8 cellular contexts compared by ENCODE assay signal in the genomic region with DNA sequence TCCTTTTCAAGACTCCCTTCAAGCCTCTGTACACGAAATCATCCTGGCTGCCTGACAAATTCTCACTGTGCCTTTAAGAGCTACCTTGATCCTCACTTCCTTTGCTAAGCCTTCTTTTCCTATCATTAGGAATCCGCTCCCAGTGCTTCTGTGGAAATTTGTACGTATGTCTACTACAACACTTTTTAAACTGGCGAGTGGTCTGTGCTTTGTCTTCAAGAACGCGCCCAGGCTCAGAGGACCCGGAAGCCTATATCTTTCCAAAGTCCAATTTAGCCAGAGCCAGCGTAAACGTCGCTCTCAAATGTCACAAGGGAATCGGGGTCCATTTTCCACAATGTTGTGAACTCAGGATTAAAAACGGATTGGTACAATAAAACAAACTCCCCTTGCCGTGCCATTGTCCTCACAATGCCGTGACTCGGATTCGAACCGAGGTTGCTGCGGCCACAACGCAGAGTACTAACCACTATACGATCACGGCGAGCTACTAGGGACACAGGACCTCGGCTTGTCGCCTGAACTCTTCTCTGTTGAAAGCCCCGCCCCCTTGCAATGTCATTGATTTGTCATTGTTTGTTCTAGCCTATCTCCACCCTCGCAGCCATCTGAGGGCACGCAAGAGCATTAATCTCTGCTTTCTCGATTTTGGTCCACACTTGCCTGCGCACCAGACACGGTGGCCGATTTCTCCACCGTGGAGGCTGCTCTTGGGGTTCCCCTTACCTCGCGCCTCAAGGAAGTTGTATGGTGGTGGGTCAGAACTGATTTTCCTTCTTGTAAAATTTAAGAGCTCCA. TPM values are rescaled to one million over a fixed set of nuclear protein-coding genes. Genes with fewer than 3 reads are reported as not detected.
DNase-seq lines count a peak whose midpoint lies in the region; ATAC-seq and TF ChIP-seq lines count a peak whose summit lies in the region.

No MANE protein-coding gene starts in this region.

- peak; percentile 69 to 82 for TF ChIP-seq POLR2A in gastrocnemius medialis (IDR thresholded peaks at IDR 0.05)

- H3K9me3 ChIP-seq in iPS DF 6.9 (ENCODE audit: control insufficient read depth, insufficient read depth, low read length) (no peaks in the 10 kb centered on the region), gastrocnemius medialis (no peaks in the 10 kb centered on the region)

- H3K36me3 ChIP-seq in iPS DF 6.9 (ENCODE audit: control insufficient read depth, insufficient read depth, low read length): no peaks in the 10 kb centered on the region
- H3K36me3 ChIP-seq in gastrocnemius medialis: no peaks in the 10 kb centered on the region

- ATAC-seq in GM18498 (IDR thresholded peaks at IDR 0.05; ENCODE audit: unreplicated experiment): peak; percentile 42
- ATAC-seq in HG02885 (IDR thresholded peaks at IDR 0.05; ENCODE audit: poor library complexity, unreplicated experiment): peak; percentile 42
- peak; percentile 82 to 83 for ATAC-seq in gastrocnemius medialis

- in situ Hi-C loops in astrocyte of the cerebellum (cut with HindIII; ENCODE audit: low sequenced_read_pairs) (loop anchor here (5.0 kb wide), 1 partner anchor 177 kb away; the partner anchor contains the start of gene GATM), gastrocnemius medialis (cut with MboI; ENCODE audit: low sequenced_read_pairs in 4 of 4) (no loop called here)

- no CpG with 5 or more reads among the region's 34 CpGs for WGBS in iPS DF 6.9 (ENCODE audit: insufficient coverage, insufficient read length)

- intact Hi-C loops in gastrocnemius medialis (cut with DNase I; ENCODE audit: low total_unique reads): loop anchor here (2.0 to 5.0 kb wide), 4 partner anchors 79 to 663 kb away; partner anchors contain the start of gene EIF3J

- H3K27ac ChIP-seq in iPS DF 6.9 (ENCODE audit: low read length) (no peak overlapping the region), gastrocnemius medialis (peak overlapping the region; percentile 95 to 100 (median 99))

- DNase-seq in NCI-H1930 (lab: John Stamatoyannopoulos, UW) (peak; percentile 88 to 89), T-helper 22 cell (ENCODE audit: low read depth) (peak; percentile 88), astrocyte of the cerebellum (ENCODE audit: low read depth) (peak; percentile 77), iPS DF 6.9 (ENCODE audit: low read depth, low spot score) (no peak), gastrocnemius medialis (peak; percentile 94 to 96), HPDE6-E6E7 (ENCODE audit: extremely low spot score) (no peak)

- TF ChIP-seq CTCF in astrocyte of the cerebellum (IDR thresholded peaks at IDR 0.05; ENCODE audit: low read depth, low read length, missing control alignments) (no peak), gastrocnemius medialis (IDR thresholded peaks at IDR 0.05 in 4 of 5, conservative IDR thresholded peaks at IDR 0.05 in 1 of 5) (no peak)

- H3K27me3 ChIP-seq in iPS DF 6.9 (ENCODE audit: control insufficient read depth, insufficient read depth, low read length): no peaks in the 10 kb centered on the region
- H3K27me3 ChIP-seq in gastrocnemius medialis: no peaks in the 10 kb centered on the region

- H3K4me1 ChIP-seq in iPS DF 6.9 (ENCODE audit: control insufficient read depth, insufficient read depth, low read length) (no peaks in the 10 kb centered on the region), gastrocnemius medialis (peaks cover 0 to 3% of the 10 kb centered on the region in 2 donors)

- H3K4me3 ChIP-seq in astrocyte of the cerebellum (ENCODE audit: low read depth, low read length): peak overlapping the region; percentile 64
- peak overlapping the region; percentile 65; the same call in 1 of the 2 replicates for H3K4me3 ChIP-seq in iPS DF 6.9 (ENCODE audit: low read length)
- peak overlapping the region; percentile 74 to 99 (median 93) for H3K4me3 ChIP-seq in gastrocnemius medialis

RNA-seq across cellular contexts. Expression of gene SHF, which starts 12.4 kb away (rescaled TPM):
- total RNA-seq in gastrocnemius medialis: 1 to 10 TPM in 3 of 4 donors, under 1 TPM in 1; 0.80 to 3.3 (median 1.7) TPM

RNA-seq across cellular contexts. Expression of gene SLC28A2, which starts 51.8 kb away (rescaled TPM):
- not detected for total RNA-seq in gastrocnemius medialis

Comparison
In these comparisons a context has a peak if more than half of its experiments do, and no peak if none do; other contexts are left out.
1. DNase-seq: peak in NCI-H1930 (2 of 2), T-helper 22 cell (single experiment), astrocyte of the cerebellum (single experiment) and gastrocnemius medialis (2 of 2); none in iPS DF 6.9 (single experiment) and HPDE6-E6E7 (single experiment).
2. Peak in every context shown above with its lines, with median percentiles within 50 percentile points of each other: ATAC-seq and H3K4me3 ChIP-seq.